8 cellular contexts compared by ENCODE assay signal in genomic region chr22:50200333-50201190, GRCh38. TPM values are rescaled to one million over a fixed set of nuclear protein-coding genes. Genes with fewer than 3 reads are reported as not detected.
DNase-seq lines count a peak whose midpoint lies in the region; ATAC-seq and TF ChIP-seq lines count a peak whose summit lies in the region.

A gene with protein sequence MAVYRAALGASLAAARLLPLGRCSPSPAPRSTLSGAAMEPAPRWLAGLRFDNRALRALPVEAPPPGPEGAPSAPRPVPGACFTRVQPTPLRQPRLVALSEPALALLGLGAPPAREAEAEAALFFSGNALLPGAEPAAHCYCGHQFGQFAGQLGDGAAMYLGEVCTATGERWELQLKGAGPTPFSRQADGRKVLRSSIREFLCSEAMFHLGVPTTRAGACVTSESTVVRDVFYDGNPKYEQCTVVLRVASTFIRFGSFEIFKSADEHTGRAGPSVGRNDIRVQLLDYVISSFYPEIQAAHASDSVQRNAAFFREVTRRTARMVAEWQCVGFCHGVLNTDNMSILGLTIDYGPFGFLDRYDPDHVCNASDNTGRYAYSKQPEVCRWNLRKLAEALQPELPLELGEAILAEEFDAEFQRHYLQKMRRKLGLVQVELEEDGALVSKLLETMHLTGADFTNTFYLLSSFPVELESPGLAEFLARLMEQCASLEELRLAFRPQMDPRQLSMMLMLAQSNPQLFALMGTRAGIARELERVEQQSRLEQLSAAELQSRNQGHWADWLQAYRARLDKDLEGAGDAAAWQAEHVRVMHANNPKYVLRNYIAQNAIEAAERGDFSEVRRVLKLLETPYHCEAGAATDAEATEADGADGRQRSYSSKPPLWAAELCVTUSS (plus strand): TSS chr22:50201011. CDS start chr22:50201037, 26 bp downstream.

- in situ Hi-C loops in ACHN (cut with HindIII; ENCODE audit: low pct_ligation_motif_present, low pct_unique_long_range_greater_than_20kb, low sequenced_read_pairs), result no loop called here

- no peak for TF ChIP-seq CTCF in colonic mucosa (IDR thresholded peaks at IDR 0.05)

- peak within 1 kb of the TSS; percentile 65 for H3K27ac ChIP-seq in colonic mucosa

- H3K9ac ChIP-seq in colonic mucosa (ENCODE audit: low read depth in 2 of 2, low read length in 2 of 2), result peak within 1 kb of the TSS; percentile 82 to 83

- intact Hi-C loops in colonic mucosa (cut with DNase I), result no loop called here
- intact Hi-C loops in left colon (cut with DNase I, micrococcal nuclease), result no loop called here

- no peaks in the 10 kb centered on the region for H3K27me3 ChIP-seq in colonic mucosa

- H3K4me3 ChIP-seq in colonic mucosa, result peak within 1 kb of the TSS; percentile 91

- H3K4me1 ChIP-seq in colonic mucosa, result peaks cover 7% of the 10 kb centered on the region

- DNase-seq in ACHN (peak; percentile 77), NCI-H524 (lab: John Stamatoyannopoulos, UW) (peak; percentile 63 to 91), colonic mucosa (peak; percentile 91), left colon (peak; percentile 92 to 94)
- DNase-seq in activated CD4-positive, alpha-beta T cell treated with anti-CD3 and anti-CD28 coated beads for 48 hours, result peak; percentile 94
- peak; percentile 80 to 93 for DNase-seq in stimulated activated CD4-positive, alpha-beta T cell treated with anti-CD3 and anti-CD28 coated beads, Interleukin-1b, Interleukin-23, amount 100 ng/mL, for 4 hours (ENCODE audit: low read depth in 2 of 2)

- ATAC-seq in GM18873 (IDR thresholded peaks at IDR 0.05; ENCODE audit: low FRiP score, unreplicated experiment) (peak; percentile 50), HG03139 (IDR thresholded peaks at IDR 0.05; ENCODE audit: unreplicated experiment) (peak; percentile 54), left colon (peak; percentile 86)

- H3K36me3 ChIP-seq in colonic mucosa, result no peaks in the 10 kb centered on the region

- no peaks in the 10 kb centered on the region for H3K9me3 ChIP-seq in colonic mucosa

RNA-seq across cellular contexts. Expression of the gene that starts here (rescaled TPM):
- total RNA-seq in colonic mucosa (10 to 100 TPM; 29.1 to 36.9 TPM), left colon (10 to 100 TPM; 21.9 to 29.6 TPM)

Comparison
In these comparisons a context has a peak if more than half of its experiments do, and no peak if none do; other contexts are left out.
1. Peak in every context shown above with its lines: DNase-seq, ATAC-seq, H3K4me3 ChIP-seq and H3K27ac ChIP-seq.